Comparison of ENCODE assay signal across 10 cellular contexts in the genomic region with DNA sequence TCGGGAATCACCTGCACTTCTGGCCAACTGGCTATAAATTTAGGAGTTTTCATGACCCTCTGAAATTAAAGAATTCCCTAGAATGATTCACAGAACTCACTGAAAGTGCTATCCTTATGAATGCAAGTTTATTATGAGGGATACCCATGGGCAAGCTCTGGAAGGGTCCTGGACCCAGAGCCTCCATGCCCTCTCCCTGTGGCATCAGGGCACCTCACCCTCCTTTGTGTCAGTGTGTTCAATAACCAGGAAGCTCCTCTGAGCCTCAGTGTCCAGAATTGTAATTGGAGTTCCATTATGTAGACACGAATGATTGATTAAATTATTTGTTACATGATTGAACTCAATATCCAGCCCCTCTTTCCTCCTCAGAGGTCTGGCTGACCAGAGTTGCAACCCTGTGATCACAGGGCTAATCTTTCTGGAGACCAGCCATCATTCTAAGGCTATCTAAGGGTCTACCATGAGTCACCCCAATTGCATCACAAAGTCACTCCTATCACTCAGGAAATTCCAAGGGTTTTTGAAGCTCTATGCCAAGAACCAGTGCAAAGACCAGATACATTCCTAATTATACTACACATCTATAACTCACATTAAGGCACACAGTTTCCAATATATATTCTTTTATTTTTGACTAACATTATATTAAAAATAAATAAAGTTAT. TPM values are rescaled to one million over a fixed set of nuclear protein-coding genes. Genes with fewer than 3 reads are reported as not detected.
DNase-seq lines count a peak whose midpoint lies in the region; ATAC-seq and TF ChIP-seq lines count a peak whose summit lies in the region.
"Had no signal": no experiment of that assay in that cellular context is flagged by ENCODE, and none has a peak within 500 bp of the region (broad histone marks: within the 10 kb centered on the region; RNA-seq: fewer than 3 reads in every experiment).

No MANE protein-coding gene starts in this region.

- POLR2A ChIA-PET in naive thymus-derived CD4-positive, alpha-beta T cell (lab: Charles Lee) = no interaction called here

- peaks cover 9% of the 10 kb centered on the region for H3K36me3 Mint-ChIP-seq in endothelial cell (ENCODE audit: low read depth, unreplicated experiment)
- peaks cover 0 to 7% (median 0%) of the 10 kb centered on the region in 5 donors for H3K36me3 Mint-ChIP-seq in naive thymus-derived CD4-positive, alpha-beta T cell
- H3K36me3 Mint-ChIP-seq in activated T-cell treated with anti-CD3 and anti-CD28 coated beads, Interleukin-2, amount 50 U/mL, for 24 hours (ENCODE audit: low read depth) = no peaks in the 10 kb centered on the region

- H3K9me3 ChIP-seq in body of pancreas (no peaks in the 10 kb centered on the region), stomach smooth muscle (ENCODE audit: control insufficient read depth in 2 of 2, low read length in 2 of 2) (no peaks in the 10 kb centered on the region)
- H3K9me3 ChIP-seq in naive thymus-derived CD4-positive, alpha-beta T cell (ENCODE audit: control insufficient read depth in 2 of 3, low read length in 3 of 3) = no peaks in the 10 kb centered on the region

- DNase-seq in HT1080 (ENCODE audit: low read depth) (peak; percentile 84), body of pancreas (peak in 1 of 4 donors; percentile 23), islet precursor cell (peak; percentile 72), endothelial cell (ENCODE audit: low spot score) (no peak)
- no peak for DNase-seq in naive thymus-derived CD4-positive, alpha-beta T cell
- no peak for DNase-seq in activated T-cell treated with anti-CD3 and anti-CD28 coated beads, Interleukin-2, amount 50 U/mL, for 24 hours
- DNase-seq: NCI-H1436 treated with DMSO at 0.1 percent for 48 hours; stimulated activated CD4-positive, alpha-beta T cell treated with anti-CD3 and anti-CD28 coated beads, Interleukin-4, amount 100 ng/mL, for 4 hours had no signal

- no peak for TF ChIP-seq POLR2A in body of pancreas (IDR thresholded peaks at IDR 0.05)

- H3K27ac ChIP-seq in body of pancreas (peak overlapping the region in 3 of 4 donors; percentile 31 to 57 (median 42)), stomach smooth muscle (ENCODE audit: low read length) (peak overlapping the region; percentile 42)
- H3K27ac ChIP-seq in naive thymus-derived CD4-positive, alpha-beta T cell (ENCODE audit: low read depth, low read length) = no peak overlapping the region

- H3K4me3 ChIP-seq in body of pancreas (no peak overlapping the region), stomach smooth muscle (ENCODE audit: low read length in 2 of 2) (no peak overlapping the region)
- no peak overlapping the region for H3K4me3 ChIP-seq in naive thymus-derived CD4-positive, alpha-beta T cell (ENCODE audit: low read length)

- ATAC-seq in body of pancreas (peak; percentile 36), HG02970 (IDR thresholded peaks at IDR 0.05; ENCODE audit: low FRiP score, unreplicated experiment) (no peak)
- ATAC-seq in naive thymus-derived CD4-positive, alpha-beta T cell = no peak

- H3K9me3 Mint-ChIP-seq in endothelial cell (ENCODE audit: unreplicated experiment) = no peaks in the 10 kb centered on the region
- H3K9me3 Mint-ChIP-seq in naive thymus-derived CD4-positive, alpha-beta T cell = peaks cover 0 to 4% (median 0%) of the 10 kb centered on the region in 11 donors
- no peaks in the 10 kb centered on the region for H3K9me3 Mint-ChIP-seq in activated T-cell treated with anti-CD3 and anti-CD28 coated beads, Interleukin-2, amount 50 U/mL, for 24 hours

- H3K27ac Mint-ChIP-seq in endothelial cell (ENCODE audit: unreplicated experiment) = no peak overlapping the region
- no peak overlapping the region for H3K27ac Mint-ChIP-seq in naive thymus-derived CD4-positive, alpha-beta T cell
- no peak overlapping the region for H3K27ac Mint-ChIP-seq in activated T-cell treated with anti-CD3 and anti-CD28 coated beads, Interleukin-2, amount 50 U/mL, for 24 hours

- no peaks in the 10 kb centered on the region for H3K27me3 Mint-ChIP-seq in endothelial cell (ENCODE audit: unreplicated experiment)
- H3K27me3 Mint-ChIP-seq in naive thymus-derived CD4-positive, alpha-beta T cell = peaks cover 10 to 25% (median 12%) of the 10 kb centered on the region in 5 donors
- H3K27me3 Mint-ChIP-seq in activated T-cell treated with anti-CD3 and anti-CD28 coated beads, Interleukin-2, amount 50 U/mL, for 24 hours = peaks cover 20% of the 10 kb centered on the region

- H3K4me3 Mint-ChIP-seq in endothelial cell (ENCODE audit: unreplicated experiment) = no peak overlapping the region
- no peak overlapping the region for H3K4me3 Mint-ChIP-seq in naive thymus-derived CD4-positive, alpha-beta T cell
- no peak overlapping the region for H3K4me3 Mint-ChIP-seq in activated T-cell treated with anti-CD3 and anti-CD28 coated beads, Interleukin-2, amount 50 U/mL, for 24 hours

- TF ChIP-seq CTCF in body of pancreas (IDR thresholded peaks at IDR 0.05) (no peak), endothelial cell (IDR thresholded peaks at IDR 0.05; ENCODE audit: unreplicated experiment) (no peak)

- intact Hi-C loops in body of pancreas (cut with DNase I) = no loop called here
- intact Hi-C loops in naive thymus-derived CD4-positive, alpha-beta T cell (cut with micrococcal nuclease) = loop anchor here in 1 of 2 donors (5.0 kb wide), 1 partner anchor 47 kb away; no protein-coding TSS in a partner anchor

- no peak overlapping the region for H3K9ac ChIP-seq in stomach smooth muscle (ENCODE audit: low read length in 2 of 2)

- H3K36me3 ChIP-seq in body of pancreas (replicated peaks in 1 of 2; ENCODE audit: insufficient read depth in 1 of 2, low read depth in 2 of 2) (no peaks in the 10 kb centered on the region), stomach smooth muscle (ENCODE audit: control insufficient read depth in 2 of 2, insufficient read depth in 2 of 2, low read length in 2 of 2) (no peaks in the 10 kb centered on the region)
- no peaks in the 10 kb centered on the region for H3K36me3 ChIP-seq in naive thymus-derived CD4-positive, alpha-beta T cell (ENCODE audit: control insufficient read depth in 2 of 3, insufficient read depth in 3 of 3, low read length in 3 of 3)

- H3K27me3 ChIP-seq in body of pancreas (no peaks in the 10 kb centered on the region), stomach smooth muscle (ENCODE audit: control insufficient read depth in 1 of 2, insufficient read depth in 2 of 2, low read length in 2 of 2) (no peaks in the 10 kb centered on the region)
- no peaks in the 10 kb centered on the region for H3K27me3 ChIP-seq in naive thymus-derived CD4-positive, alpha-beta T cell (ENCODE audit: control insufficient read depth in 2 of 2, insufficient read depth in 2 of 2, low read length in 2 of 2)

- H3K4me1 Mint-ChIP-seq in endothelial cell (ENCODE audit: unreplicated experiment) = peaks cover 8% of the 10 kb centered on the region
- H3K4me1 Mint-ChIP-seq in naive thymus-derived CD4-positive, alpha-beta T cell = peaks cover 0 to 2% (median 0%) of the 10 kb centered on the region in 7 donors
- no peaks in the 10 kb centered on the region for H3K4me1 Mint-ChIP-seq in activated T-cell treated with anti-CD3 and anti-CD28 coated beads, Interleukin-2, amount 50 U/mL, for 24 hours (ENCODE audit: low read depth)

- H3K4me1 ChIP-seq in body of pancreas = peaks cover 24% of the 10 kb centered on the region
- peaks cover 13% of the 10 kb centered on the region for H3K4me1 ChIP-seq in stomach smooth muscle (ENCODE audit: control insufficient read depth, insufficient read depth, low read length)
- H3K4me1 ChIP-seq in naive thymus-derived CD4-positive, alpha-beta T cell (ENCODE audit: control insufficient read depth in 2 of 2, insufficient read depth in 2 of 2, low read length in 2 of 2) = no peaks in the 10 kb centered on the region

- CTCF ChIA-PET in naive thymus-derived CD4-positive, alpha-beta T cell (lab: Charles Lee) = no interaction called here

- 93% methylated on average over 2 of the region's 2 CpGs for WGBS in body of pancreas, 2 donors

RNA-seq across cellular contexts. Expression of gene ANXA3, which starts 8.9 kb away (rescaled TPM):
- total RNA-seq in HT1080 (2014; rRNA removed; shearing (Covaris generic)) = 102 and 112 TPM in 2 replicates
- polyA plus RNA-seq in HT1080 (2015; cell fraction: cytosol; rRNA removed) = 62.2 and 71.6 TPM in 2 replicates
- 87.5 and 105 TPM in 2 replicates for polyA plus RNA-seq in HT1080 (2015; cell fraction: nucleus; rRNA removed)
- 10 to 100 TPM; 35.9 to 65.1 TPM for total RNA-seq in body of pancreas
- 30.4 TPM for total RNA-seq in endothelial cell (ENCODE audit: unreplicated experiment)
- total RNA-seq in naive thymus-derived CD4-positive, alpha-beta T cell = 1 to 10 TPM in 1 of 5 experiments, not detected in 4; 7.4 TPM
- polyA plus RNA-seq in naive thymus-derived CD4-positive, alpha-beta T cell = not detected

Comparison
In these comparisons a context has a peak if more than half of its experiments do, and no peak if none do; other contexts are left out.
1. DNase-seq: peak in HT1080 (single experiment) and islet precursor cell (single experiment); none in endothelial cell (single experiment), naive thymus-derived CD4-positive, alpha-beta T cell (0 of 9) and activated T-cell treated with anti-CD3 and anti-CD28 coated beads, Interleukin-2, amount 50 U/mL, for 24 hours (single experiment).